In the genomic region with DNA sequence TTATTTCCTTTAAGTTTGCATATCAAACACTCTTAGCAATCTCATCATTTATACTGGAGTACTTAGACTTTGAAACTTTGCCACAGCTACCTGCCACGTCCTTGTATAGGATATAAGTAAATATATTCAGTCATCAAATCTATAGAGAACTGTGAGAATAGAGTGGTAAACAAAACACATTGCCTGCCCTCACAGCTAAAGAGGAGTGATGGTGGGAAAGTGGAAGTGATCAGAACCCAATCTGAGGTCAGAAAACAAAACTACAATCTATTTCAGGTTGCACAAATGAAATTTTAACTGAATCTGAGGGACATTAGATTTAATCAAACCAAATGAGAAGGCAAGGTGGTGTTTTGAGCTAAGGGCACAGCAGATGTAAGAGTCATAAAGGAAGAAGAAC, we compare ENCODE assay signal across 24 cellular contexts.
A peak's percentile ranks its signal among the peaks of the same experiment; 100 is the strongest.
DNase-seq lines count a peak whose midpoint lies in the region; ATAC-seq, FAIRE-seq and TF ChIP-seq lines count a peak whose summit lies in the region.
"Had no signal": no experiment of that assay in that cellular context is flagged by ENCODE, and none has a peak within 500 bp of the region (broad histone marks: within the 10 kb centered on the region; RNA-seq: fewer than 3 reads in every experiment).

No MANE protein-coding gene starts in this region.

- CTCF ChIA-PET in activated CD4-positive, alpha-beta memory T cell treated with anti-CD3 and anti-CD28 coated beads, Interleukin-2, amount 10 ng/mL, durations not matched to agents 7 days and 5 days (lab: Charles Lee), result no interaction called here

- no peak overlapping the region for H3K27ac Mint-ChIP-seq in immature natural killer cell
- no peak overlapping the region for H3K27ac Mint-ChIP-seq in progenitor cell of endocrine pancreas
- no peak overlapping the region for H3K27ac Mint-ChIP-seq in activated CD4-positive, alpha-beta memory T cell treated with anti-CD3 and anti-CD28 coated beads, Interleukin-2, amount 10 ng/mL, durations not matched to agents 7 days and 5 days
- H3K27ac Mint-ChIP-seq: activated B cell treated with CpG ODN at 0.5 μM for 24 hours; activated CD4-positive, alpha-beta memory T cell treated with anti-CD3 and anti-CD28 coated beads for 36 hours; activated T-cell treated with anti-CD3 and anti-CD28 coated beads, Interleukin-2, amount 50 U/mL, for 24 hours; stimulated activated effector memory CD8-positive, alpha-beta T cell treated with anti-CD3 and anti-CD28 coated beads, Interleukin-12 subunit alpha, Interleukin-12 subunit beta, amount 100 ng/mL, for 72 hours had no signal

- no peak for DNase-seq in GM12891 (ENCODE audit: insufficient read length, low spot score)
- DNase-seq in activated CD8-positive, alpha-beta memory T cell treated with anti-CD3 and anti-CD28 coated beads, Interleukin-2, amount 50 U/mL, for 4 hours, result no peak
- DNase-seq in immature natural killer cell, result no peak
- no peak for DNase-seq in progenitor cell of endocrine pancreas (ENCODE audit: low spot score, unreplicated experiment)
- no peak for DNase-seq in activated CD4-positive, alpha-beta memory T cell treated with anti-CD3 and anti-CD28 coated beads, Interleukin-2, amount 10 ng/mL, durations not matched to agents 7 days and 5 days
- DNase-seq: activated B cell treated with CpG ODN at 0.5 μM for 24 hours; activated CD4-positive, alpha-beta memory T cell treated with anti-CD3 and anti-CD28 coated beads for 36 hours; activated naive CD4-positive, alpha-beta T cell treated with Interleukin-2 at 50 U/mL for 16 hours; activated T-cell treated with anti-CD3 and anti-CD28 coated beads, Interleukin-2, amount 50 U/mL, for 24 hours; amniotic stem cell; Caco-2; kidney glomerular epithelial cell; NCI-H187; NCI-H226; NCI-H774; stimulated activated CD4-positive, alpha-beta T cell treated with anti-CD3 and anti-CD28 coated beads, Interleukin-2, amount 100 ng/mL, for 24 hours; T1000; testis; uterus had no signal

- TF ChIP-seq CTCF in progenitor cell of endocrine pancreas (IDR thresholded peaks at IDR 0.05; ENCODE audit: unreplicated experiment), result no peak

- POLR2A ChIA-PET in activated CD4-positive, alpha-beta memory T cell treated with anti-CD3 and anti-CD28 coated beads, Interleukin-2, amount 10 ng/mL, durations not matched to agents 7 days and 5 days (lab: Charles Lee), result no interaction called here

- H3K36me3 Mint-ChIP-seq in immature natural killer cell (peaks cover 0 to 9% (median 3%) of the 10 kb centered on the region in 3 donors), progenitor cell of endocrine pancreas (ENCODE audit: insufficient read depth) (no peaks in the 10 kb centered on the region)
- H3K36me3 Mint-ChIP-seq in activated CD4-positive, alpha-beta memory T cell treated with anti-CD3 and anti-CD28 coated beads, Interleukin-2, amount 10 ng/mL, durations not matched to agents 7 days and 5 days (ENCODE audit: low read depth), result peaks cover 22% of the 10 kb centered on the region

- H3K9me3 Mint-ChIP-seq in immature natural killer cell (no peaks in the 10 kb centered on the region), progenitor cell of endocrine pancreas (ENCODE audit: low read depth) (no peaks in the 10 kb centered on the region)
- H3K9me3 Mint-ChIP-seq in activated CD4-positive, alpha-beta memory T cell treated with anti-CD3 and anti-CD28 coated beads, Interleukin-2, amount 10 ng/mL, durations not matched to agents 7 days and 5 days, result no peaks in the 10 kb centered on the region
- H3K9me3 Mint-ChIP-seq: activated B cell treated with CpG ODN at 0.5 μM for 24 hours; activated CD4-positive, alpha-beta memory T cell treated with anti-CD3 and anti-CD28 coated beads for 36 hours; activated T-cell treated with anti-CD3 and anti-CD28 coated beads, Interleukin-2, amount 50 U/mL, for 24 hours; stimulated activated effector memory CD8-positive, alpha-beta T cell treated with anti-CD3 and anti-CD28 coated beads, Interleukin-12 subunit alpha, Interleukin-12 subunit beta, amount 100 ng/mL, for 72 hours had no signal

- ATAC-seq in GM19351 (IDR thresholded peaks at IDR 0.05; ENCODE audit: unreplicated experiment) (peak; percentile 53), HG02678 (IDR thresholded peaks at IDR 0.05; ENCODE audit: unreplicated experiment) (peak; percentile 65), HG03575 (IDR thresholded peaks at IDR 0.05; ENCODE audit: extremely low read depth, insufficient number of reproducible peaks, low FRiP score, unreplicated experiment) (peak; percentile 43)
- ATAC-seq: HCT116; stimulated activated effector memory CD8-positive, alpha-beta T cell treated with anti-CD3 and anti-CD28 coated beads, Interleukin-12 subunit alpha, Interleukin-12 subunit beta, amount 100 ng/mL, for 72 hours had no signal

- H3K4me1 Mint-ChIP-seq in immature natural killer cell, result peaks cover 6 to 16% of the 10 kb centered on the region in 2 donors
- H3K4me1 Mint-ChIP-seq in progenitor cell of endocrine pancreas (ENCODE audit: low read depth), result no peaks in the 10 kb centered on the region
- H3K4me1 Mint-ChIP-seq in activated CD4-positive, alpha-beta memory T cell treated with anti-CD3 and anti-CD28 coated beads, Interleukin-2, amount 10 ng/mL, durations not matched to agents 7 days and 5 days, result peaks cover 9% of the 10 kb centered on the region

- H3K27me3 Mint-ChIP-seq in immature natural killer cell (ENCODE audit: low read depth in 3 of 3) (peaks cover 0 to 2% (median 0%) of the 10 kb centered on the region in 3 donors), progenitor cell of endocrine pancreas (peaks cover 8% of the 10 kb centered on the region)
- no peaks in the 10 kb centered on the region for H3K27me3 Mint-ChIP-seq in activated CD4-positive, alpha-beta memory T cell treated with anti-CD3 and anti-CD28 coated beads, Interleukin-2, amount 10 ng/mL, durations not matched to agents 7 days and 5 days
- H3K27me3 Mint-ChIP-seq: activated B cell treated with CpG ODN at 0.5 μM for 24 hours; activated CD4-positive, alpha-beta memory T cell treated with anti-CD3 and anti-CD28 coated beads for 36 hours; activated T-cell treated with anti-CD3 and anti-CD28 coated beads, Interleukin-2, amount 50 U/mL, for 24 hours had no signal

- H3K4me3 Mint-ChIP-seq in immature natural killer cell (no peak overlapping the region), progenitor cell of endocrine pancreas (ENCODE audit: low read depth) (no peak overlapping the region)
- no peak overlapping the region for H3K4me3 Mint-ChIP-seq in activated CD4-positive, alpha-beta memory T cell treated with anti-CD3 and anti-CD28 coated beads, Interleukin-2, amount 10 ng/mL, durations not matched to agents 7 days and 5 days
- H3K4me3 Mint-ChIP-seq: activated B cell treated with CpG ODN at 0.5 μM for 24 hours; activated CD4-positive, alpha-beta memory T cell treated with anti-CD3 and anti-CD28 coated beads for 36 hours; activated T-cell treated with anti-CD3 and anti-CD28 coated beads, Interleukin-2, amount 50 U/mL, for 24 hours; stimulated activated effector memory CD8-positive, alpha-beta T cell treated with anti-CD3 and anti-CD28 coated beads, Interleukin-12 subunit alpha, Interleukin-12 subunit beta, amount 100 ng/mL, for 72 hours had no signal

- TF ChIP-seq POLR2A in GM12891 (IDR thresholded peaks at IDR 0.05; ENCODE audit: low read depth, low read length), result no peak

- peak; percentile 62 for FAIRE-seq in GM12891 (lab: Jason Lieb, UNC)

TF ChIP-seq in GM12891, 5 proteins besides CTCF, POLR2A, EP300 and RAD21:
- TF ChIP-seq SPI1 (IDR thresholded peaks at IDR 0.05; ENCODE audit: low read depth, low read length) (peak; percentile 61), POU2F2 (IDR thresholded peaks at IDR 0.05; ENCODE audit: low read depth, low read length) (no peak)
